In the genomic region with DNA sequence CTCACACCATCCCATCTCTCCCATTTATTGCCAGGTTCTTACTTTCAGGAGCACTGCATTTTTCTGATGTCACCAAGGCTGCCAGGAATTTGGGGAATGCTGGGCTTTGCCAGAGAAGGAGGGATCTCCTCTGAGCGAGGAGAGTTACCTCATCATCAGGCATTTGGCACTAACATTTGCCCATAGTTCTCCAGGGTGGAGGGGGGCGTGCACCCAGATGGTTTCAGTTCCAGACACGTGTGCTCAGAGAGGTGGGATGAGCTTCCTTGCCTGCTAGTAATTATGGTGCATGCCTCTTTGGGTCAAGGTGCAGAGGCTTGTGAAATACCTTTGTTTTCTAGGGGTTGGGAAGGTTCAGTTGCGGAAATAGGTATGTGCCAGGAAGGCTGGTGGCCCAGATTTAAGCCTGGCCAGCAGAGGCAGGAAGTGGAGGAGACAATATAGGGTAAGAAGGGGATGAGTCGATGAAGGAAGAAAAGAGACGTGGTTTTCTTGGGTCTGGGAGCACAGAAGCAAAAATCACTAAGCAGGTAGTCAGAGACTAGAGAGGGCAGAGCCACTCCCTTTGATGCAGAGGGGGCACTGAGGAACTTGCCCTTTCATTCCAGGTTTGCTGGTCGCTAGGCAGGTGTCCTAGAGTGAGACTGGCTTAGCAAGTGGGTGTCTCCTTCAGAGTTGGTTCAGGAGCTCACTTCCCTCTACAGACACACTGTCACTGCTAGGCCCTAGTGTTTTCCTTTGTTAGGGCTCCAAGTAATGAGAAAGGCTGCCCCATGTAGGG, we compare ENCODE assay signal across 9 cellular contexts. TPM values are rescaled to one million over a fixed set of nuclear protein-coding genes. Genes with fewer than 3 reads are reported as not detected.
DNase-seq lines count a peak whose midpoint lies in the region; ATAC-seq and TF ChIP-seq lines count a peak whose summit lies in the region.
"Had no signal": no experiment of that assay in that cellular context is flagged by ENCODE, and none has a peak within 500 bp of the region (broad histone marks: within the 10 kb centered on the region; RNA-seq: fewer than 3 reads in every experiment).

No MANE protein-coding gene starts in this region.

- peak overlapping the region; percentile 93 for H3K27ac Mint-ChIP-seq in progenitor cell of endocrine pancreas
- H3K27ac Mint-ChIP-seq: activated naive CD4-positive, alpha-beta T cell treated with anti-CD3 and anti-CD28 coated beads, Interleukin-2, amount 50 U/mL, for 24 hours had no signal

- H3K36me3 ChIP-seq in RWPE2 (ENCODE audit: low read depth): peaks cover 66% of the 10 kb centered on the region

- no peaks in the 10 kb centered on the region for H3K9me3 ChIP-seq in RWPE2 (ENCODE audit: severe bottlenecking)

- TF ChIP-seq CTCF in RWPE2 (IDR thresholded peaks at IDR 0.05; ENCODE audit: poor library complexity, severe bottlenecking): no peak
- no peak for TF ChIP-seq CTCF in progenitor cell of endocrine pancreas (IDR thresholded peaks at IDR 0.05; ENCODE audit: unreplicated experiment)

- H3K27me3 Mint-ChIP-seq in progenitor cell of endocrine pancreas: no peaks in the 10 kb centered on the region
- H3K27me3 Mint-ChIP-seq: activated naive CD4-positive, alpha-beta T cell treated with anti-CD3 and anti-CD28 coated beads, Interleukin-2, amount 50 U/mL, for 24 hours had no signal

- peaks cover 66% of the 10 kb centered on the region for H3K4me1 ChIP-seq in RWPE2 (ENCODE audit: insufficient read depth, poor library complexity, severe bottlenecking)

- H3K4me3 ChIP-seq in RWPE2 (ENCODE audit: severe bottlenecking): no peak overlapping the region

- DNase-seq in GM04504 (ENCODE audit: low read depth) (peak; percentile 89), RWPE2 (ENCODE audit: low spot score) (peak; percentile 96), fibroblast of the conjunctiva (ENCODE audit: low read depth) (peak; percentile 66), progenitor cell of endocrine pancreas (ENCODE audit: low spot score, unreplicated experiment) (no peak), SK-N-DZ (ENCODE audit: low spot score) (no peak)
- DNase-seq in activated CD8-positive, alpha-beta memory T cell treated with anti-CD3 and anti-CD28 coated beads for 24 hours: no peak

- peaks cover 36% of the 10 kb centered on the region for H3K4me1 Mint-ChIP-seq in progenitor cell of endocrine pancreas (ENCODE audit: low read depth)

- ATAC-seq in RWPE2 (ENCODE audit: low read depth) (peak; percentile 65), HG02840 (IDR thresholded peaks at IDR 0.05; ENCODE audit: low FRiP score, unreplicated experiment) (no peak), GM21528 (IDR thresholded peaks at IDR 0.05; ENCODE audit: low FRiP score, unreplicated experiment) (no peak)

- H3K27me3 ChIP-seq in RWPE2 (ENCODE audit: insufficient read depth, poor library complexity, severe bottlenecking): no peaks in the 10 kb centered on the region

- peak overlapping the region; percentile 13 for H3K4me3 Mint-ChIP-seq in progenitor cell of endocrine pancreas (ENCODE audit: low read depth)
- H3K4me3 Mint-ChIP-seq: activated naive CD4-positive, alpha-beta T cell treated with anti-CD3 and anti-CD28 coated beads, Interleukin-2, amount 50 U/mL, for 24 hours had no signal

- no peaks in the 10 kb centered on the region for H3K9me3 Mint-ChIP-seq in progenitor cell of endocrine pancreas (ENCODE audit: low read depth)
- H3K9me3 Mint-ChIP-seq: activated naive CD4-positive, alpha-beta T cell treated with anti-CD3 and anti-CD28 coated beads, Interleukin-2, amount 50 U/mL, for 24 hours had no signal

- peaks cover 14% of the 10 kb centered on the region for H3K36me3 Mint-ChIP-seq in progenitor cell of endocrine pancreas (ENCODE audit: insufficient read depth)
- H3K36me3 Mint-ChIP-seq: activated naive CD4-positive, alpha-beta T cell treated with anti-CD3 and anti-CD28 coated beads, Interleukin-2, amount 50 U/mL, for 24 hours had no signal

- peak overlapping the region; percentile 99 for H3K27ac ChIP-seq in RWPE2 (ENCODE audit: poor library complexity, severe bottlenecking)

RNA-seq across cellular contexts. Expression of gene TUFT1, which starts 7.2 kb away (rescaled TPM):
- total RNA-seq in progenitor cell of endocrine pancreas: 12.5 and 14.4 TPM in 2 replicates
- polyA plus RNA-seq in SK-N-DZ (2014; cell fraction: cytosol; rRNA removed): 12.3 and 12.5 TPM in 2 replicates
- polyA plus RNA-seq in SK-N-DZ (2014; cell fraction: nucleus; rRNA removed): 7.2 and 8.5 TPM in 2 replicates

RNA-seq across cellular contexts. Expression of gene CGN, which starts 36.1 kb away (rescaled TPM):
- 127 and 128 TPM in 2 replicates for total RNA-seq in progenitor cell of endocrine pancreas
- 3.0 and 3.2 TPM in 2 replicates for polyA plus RNA-seq in SK-N-DZ (2014; cell fraction: cytosol; rRNA removed)
- 13.3 and 26.7 TPM in 2 replicates for polyA plus RNA-seq in SK-N-DZ (2014; cell fraction: nucleus; rRNA removed)

Comparison
In these comparisons a context has a peak if more than half of its experiments do, and no peak if none do; other contexts are left out.
1. DNase-seq: peak in GM04504 (single experiment), RWPE2 (single experiment) and fibroblast of the conjunctiva (single experiment); none in progenitor cell of endocrine pancreas (single experiment), SK-N-DZ (single experiment) and activated CD8-positive, alpha-beta memory T cell treated with anti-CD3 and anti-CD28 coated beads for 24 hours (single experiment).